10 cellular contexts compared by ENCODE assay signal in genomic region chr10:45500798-45501197, GRCh38.
"Had no signal": no experiment of that assay in that cellular context is flagged by ENCODE, and none has a peak within 500 bp of the region (broad histone marks: within the 10 kb centered on the region; RNA-seq: fewer than 3 reads in every experiment).

No MANE protein-coding gene starts in this region.

- H3K27ac ChIP-seq: GM23248, HL-60 had no signal

- ATAC-seq: HCT116 had no signal

- H3K9me3 ChIP-seq: HAP-1 had no signal

- H3K4me3 Mint-ChIP-seq: HFFc6, IgD-negative memory B cell had no signal

- H3K27ac Mint-ChIP-seq: HFFc6 had no signal

- H3K9ac ChIP-seq: GM23248 had no signal

- H3K36me3 ChIP-seq: HAP-1 had no signal

- H3K4me3 ChIP-seq: GM23248, HAP-1 had no signal

- DNase-seq: GM23248, GOT3, H7, HFFc6, Kasumi-1, KG1 had no signal

- H3K4me1 ChIP-seq: HAP-1 had no signal

- H3K27me3 Mint-ChIP-seq: IgD-negative memory B cell had no signal

- H2AFZ ChIP-seq: GM23248 had no signal
